ENCODE assay signal across 8 cellular contexts in the genomic region with DNA sequence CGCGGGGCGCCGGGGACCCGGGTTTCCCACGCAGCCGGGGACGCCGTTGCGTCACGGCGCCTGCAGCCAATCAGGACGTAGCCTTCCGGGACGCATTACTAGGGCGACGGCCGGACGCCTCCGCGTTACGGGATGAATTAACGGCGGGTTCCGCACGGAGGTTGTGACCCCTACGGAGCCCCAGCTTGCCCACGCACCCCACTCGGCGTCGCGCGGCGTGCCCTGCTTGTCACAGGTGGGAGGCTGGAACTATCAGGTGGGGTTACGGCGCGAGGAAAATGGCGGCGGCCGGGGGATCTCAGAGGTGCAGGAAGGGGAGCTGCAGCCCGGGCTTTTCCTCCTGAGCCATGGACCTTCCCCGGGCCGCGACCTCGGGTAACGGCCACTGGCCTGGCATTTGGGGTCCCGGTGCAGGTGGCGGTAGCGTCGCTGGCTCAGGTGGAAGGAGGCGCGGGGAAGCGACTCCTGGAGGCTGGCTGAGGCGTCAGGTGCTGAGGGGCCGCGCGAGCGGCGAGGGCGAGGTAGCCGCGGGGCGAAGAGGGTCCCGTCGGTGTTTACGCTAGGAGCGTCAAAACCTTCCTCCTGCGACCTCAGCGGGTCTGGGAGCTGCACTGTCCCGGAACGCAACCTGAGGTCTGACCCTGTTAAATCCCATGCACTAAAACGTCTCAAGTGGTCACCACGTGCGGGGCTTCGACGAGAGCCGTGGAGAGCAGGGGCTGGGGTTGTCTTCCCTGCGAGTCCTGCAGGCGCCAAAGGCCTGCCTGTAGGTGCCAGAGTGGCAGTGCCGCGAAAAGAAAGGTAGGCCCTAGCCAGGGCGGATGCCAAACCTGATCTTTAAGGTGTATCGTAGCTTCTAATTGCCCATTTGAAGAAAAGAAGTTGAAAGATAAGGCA. TPM values are rescaled to one million over a fixed set of nuclear protein-coding genes. Genes with fewer than 3 reads are reported as not detected.
DNase-seq lines count a peak whose midpoint lies in the region; ATAC-seq, FAIRE-seq and TF ChIP-seq lines count a peak whose summit lies in the region.

A gene (plus strand): TSS at position 98 of the 897 bp plus-strand sequence. CDS start 78,345 bp downstream, outside the sequence.

- DNase-seq in DMS153 treated with DMSO at 0.1 percent for 48 hours (lab: John Stamatoyannopoulos, UW; ENCODE audit: unreplicated experiment) (peak; percentile 49), HT1080 (ENCODE audit: low read depth) (peak; percentile 73), RCC 7860 (ENCODE audit: low spot score) (peak; percentile 33), activated T-helper 1 cell treated with Interleukin-2 at 50 U/mL for 16 hours (ENCODE audit: low read depth) (peak; percentile 72), fibroblast of mammary gland (ENCODE audit: low read depth) (peak; percentile 76)
- DNase-seq in stimulated activated naive CD8-positive, alpha-beta T cell treated with anti-CD3 and anti-CD28 coated beads, Interleukin-15, Interleukin-2, amounts not matched to agents 100 U/mL and 50 U/mL, for 24 hours = peak; percentile 90

- no peaks in the 10 kb centered on the region for H3K9me3 Mint-ChIP-seq in nephron

- peak within 1 kb of the TSS; percentile 89 to 93 (median 89) for H3K27ac Mint-ChIP-seq in nephron

- TF ChIP-seq CTCF in fibroblast of mammary gland (conservative IDR thresholded peaks at IDR 0.05; ENCODE audit: control insufficient read depth, insufficient read depth, low read depth, low read length) (no peak), nephron (IDR thresholded peaks at IDR 0.05; ENCODE audit: unreplicated experiment in 3 of 3) (no peak)

- peaks cover 23% of the 10 kb centered on the region for H3K4me1 Mint-ChIP-seq in nephron

- peak within 1 kb of the TSS; percentile 95 to 97 (median 95) for H3K4me3 Mint-ChIP-seq in nephron

- H3K4me3 ChIP-seq in fibroblast of mammary gland (ENCODE audit: control insufficient read depth, low read depth, low read length) = peak within 1 kb of the TSS; percentile 95

- no peak for FAIRE-seq in RCC 7860 (lab: Jason Lieb, UNC)

- ATAC-seq in GM21367 (IDR thresholded peaks at IDR 0.05; ENCODE audit: unreplicated experiment) = peak; percentile 98
- ATAC-seq in stimulated activated naive CD8-positive, alpha-beta T cell treated with anti-CD3 and anti-CD28 coated beads, Interleukin-15, Interleukin-2, amounts not matched to agents 100 U/mL and 50 U/mL, for 24 hours = peak; percentile 90

- H3K36me3 Mint-ChIP-seq in nephron (ENCODE audit: low read depth) = peaks cover 11% of the 10 kb centered on the region

- no peaks in the 10 kb centered on the region for H3K27me3 Mint-ChIP-seq in nephron (ENCODE audit: low read depth)

RNA-seq across cellular contexts. Expression of the gene that starts here (rescaled TPM):
- total RNA-seq in HT1080 (2014; rRNA removed; shearing (Covaris generic)) = 5.7 and 8.4 TPM in 2 replicates
- 15.8 and 20.1 TPM in 2 replicates for polyA plus RNA-seq in HT1080 (2015; cell fraction: cytosol; rRNA removed)
- polyA plus RNA-seq in HT1080 (2015; cell fraction: nucleus; rRNA removed) = 15.9 and 16.4 TPM in 2 replicates

Comparison
In these comparisons a context has a peak if more than half of its experiments do, and no peak if none do; other contexts are left out.
1. Peak in every context shown above with its lines: DNase-seq, ATAC-seq and H3K4me3 ChIP-seq.
2. DNase-seq: peak in every context shown above with its lines; median percentile 90 in stimulated activated naive CD8-positive, alpha-beta T cell treated with anti-CD3 and anti-CD28 coated beads, Interleukin-15, Interleukin-2, amounts not matched to agents 100 U/mL and 50 U/mL, for 24 hours; 76 in fibroblast of mammary gland; 73 in HT1080; 72 in activated T-helper 1 cell treated with Interleukin-2 at 50 U/mL for 16 hours; 49 in DMS153 treated with DMSO at 0.1 percent for 48 hours; 33 in RCC 7860.